Comparison of ENCODE assay signal across 8 cellular contexts in genomic region chr4:7102516-7102909, GRCh38. TPM values are rescaled to one million over a fixed set of nuclear protein-coding genes. Genes with fewer than 3 reads are reported as not detected.
DNase-seq lines count a peak whose midpoint lies in the region; ATAC-seq and TF ChIP-seq lines count a peak whose summit lies in the region.
"Not testable (repeated sequence)": the region's sequence is repeated elsewhere in the genome, so short reads cannot be mapped to it uniquely, and the experiment has no call there.

No MANE protein-coding gene starts in this region.

- not testable (repeated sequence) for DNase-seq in Caco-2; MG63; activated CD4-positive, alpha-beta T cell treated with anti-CD3 and anti-CD28 coated beads, Interleukin-2, amount 10 ng/mL, durations not matched to agents 7 days and 5 days; fibroblast of pulmonary artery (ENCODE audit: low read depth); lung (ENCODE audit: low spot score); prostate gland (ENCODE audit: low spot score); tibial nerve (ENCODE audit: low spot score in 2 of 2)

- ATAC-seq in lung (ENCODE audit: insufficient read depth, low FRiP score) = not testable (repeated sequence)

- H3K36me3 ChIP-seq in Caco-2 (ENCODE audit: control insufficient read depth, insufficient read depth, low read length); MG63; lung (ENCODE audit: control insufficient read depth in 2 of 2, insufficient read depth in 2 of 2, low read length in 2 of 2); prostate gland; tibial nerve: not testable (repeated sequence)

- H3K27me3 ChIP-seq in Caco-2 (replicated peaks; ENCODE audit: control insufficient read depth, insufficient read depth, low read length); MG63; lung (ENCODE audit: control insufficient read depth, insufficient read depth); prostate gland (replicated peaks; ENCODE audit: insufficient read depth); tibial nerve: not testable (repeated sequence)

- POLR2A ChIA-PET in Caco-2 (lab: Charles Lee) = interaction anchor here (0.8 kb wide), 1 partner anchor 836 kb away, joined by 3 read pairs; no protein-coding TSS in a partner anchor
- POLR2A ChIA-PET in activated CD4-positive, alpha-beta T cell treated with anti-CD3 and anti-CD28 coated beads, Interleukin-2, amount 10 ng/mL, durations not matched to agents 7 days and 5 days (lab: Charles Lee) = not testable (repeated sequence)

- H3K27me3 Mint-ChIP-seq in Caco-2 (ENCODE audit: insufficient read depth, unreplicated experiment); brain: not testable (repeated sequence)
- H3K27me3 Mint-ChIP-seq in activated CD4-positive, alpha-beta T cell treated with anti-CD3 and anti-CD28 coated beads, Interleukin-2, amount 10 ng/mL, durations not matched to agents 7 days and 5 days = peaks cover 20% of the 10 kb centered on the region

- not testable (repeated sequence) for H3K27ac Mint-ChIP-seq in Caco-2 (ENCODE audit: unreplicated experiment)
- peak overlapping the region; percentile 84 for H3K27ac Mint-ChIP-seq in activated CD4-positive, alpha-beta T cell treated with anti-CD3 and anti-CD28 coated beads, Interleukin-2, amount 10 ng/mL, durations not matched to agents 7 days and 5 days
- peak overlapping the region in 1 of 5 experiments; percentile 69 for H3K27ac Mint-ChIP-seq in brain

- peak overlapping the region; percentile 83 for H3K4me3 Mint-ChIP-seq in Caco-2 (ENCODE audit: unreplicated experiment)
- H3K4me3 Mint-ChIP-seq in activated CD4-positive, alpha-beta T cell treated with anti-CD3 and anti-CD28 coated beads, Interleukin-2, amount 10 ng/mL, durations not matched to agents 7 days and 5 days = peak overlapping the region; percentile 87
- peak overlapping the region in 4 of 5 experiments; percentile 81 to 90 (median 87) for H3K4me3 Mint-ChIP-seq in brain

- WGBS in lung, 2 donors = 60 to 62% methylated on average over 12 of the region's 12 CpGs
- 77% methylated on average over 12 of the region's 12 CpGs for WGBS in prostate gland
- 60 to 65% methylated on average over 12 of the region's 12 CpGs for WGBS in tibial nerve, 2 donors

- TF ChIP-seq CTCF in Caco-2 (IDR thresholded peaks at IDR 0.05; ENCODE audit: insufficient read depth in 1 of 2, low read depth in 1 of 2, low read length in 1 of 2, severe bottlenecking in 1 of 2, unreplicated experiment in 1 of 2); brain (conservative IDR thresholded peaks at IDR 0.05); fibroblast of pulmonary artery (IDR thresholded peaks at IDR 0.05; ENCODE audit: low read length, missing control alignments); lung (IDR thresholded peaks at IDR 0.05; ENCODE audit: control extremely low read depth, extremely low read depth); prostate gland (IDR thresholded peaks at IDR 0.05); tibial nerve (IDR thresholded peaks at IDR 0.05): not testable (repeated sequence)

- not testable (repeated sequence) for TF ChIP-seq POLR2A in prostate gland (IDR thresholded peaks at IDR 0.05); tibial nerve (IDR thresholded peaks at IDR 0.05)

- H3K36me3 Mint-ChIP-seq in Caco-2 (ENCODE audit: insufficient read depth, unreplicated experiment); activated CD4-positive, alpha-beta T cell treated with anti-CD3 and anti-CD28 coated beads, Interleukin-2, amount 10 ng/mL, durations not matched to agents 7 days and 5 days (ENCODE audit: low read depth); brain: not testable (repeated sequence)

- H3K4me1 ChIP-seq in Caco-2 (peaks cover 11% of the 10 kb centered on the region), lung (ENCODE audit: control insufficient read depth in 2 of 2, insufficient read depth in 2 of 2, low read length in 2 of 2) (peaks cover 0 to 12% of the 10 kb centered on the region in 2 donors), tibial nerve (peaks cover 0 to 36% (median 15%) of the 10 kb centered on the region in 4 donors)
- H3K4me1 ChIP-seq in prostate gland (replicated peaks) = not testable (repeated sequence)

- H3K9me3 Mint-ChIP-seq in Caco-2 (ENCODE audit: unreplicated experiment); activated CD4-positive, alpha-beta T cell treated with anti-CD3 and anti-CD28 coated beads, Interleukin-2, amount 10 ng/mL, durations not matched to agents 7 days and 5 days; brain: not testable (repeated sequence)

- CTCF ChIA-PET in Caco-2 (lab: Charles Lee) = interaction anchor here (0.8 to 1.8 kb wide), 4 partner anchors 12 to 65 kb away, joined by 3 to 8 read pairs (median 6); no protein-coding TSS in a partner anchor
- CTCF ChIA-PET in activated CD4-positive, alpha-beta T cell treated with anti-CD3 and anti-CD28 coated beads, Interleukin-2, amount 10 ng/mL, durations not matched to agents 7 days and 5 days (lab: Charles Lee) = interaction anchor here (0.6 to 1.5 kb wide), 7 partner anchors 9 to 700 kb away, joined by 3 to 7 read pairs (median 4); no protein-coding TSS in a partner anchor

- not testable (repeated sequence) for TF ChIP-seq EP300 in tibial nerve (IDR thresholded peaks at IDR 0.05)

- not testable (repeated sequence) for H3K4me1 Mint-ChIP-seq in Caco-2 (ENCODE audit: low read depth, unreplicated experiment)
- H3K4me1 Mint-ChIP-seq in activated CD4-positive, alpha-beta T cell treated with anti-CD3 and anti-CD28 coated beads, Interleukin-2, amount 10 ng/mL, durations not matched to agents 7 days and 5 days = peaks cover 16% of the 10 kb centered on the region
- peaks cover 40% of the 10 kb centered on the region for H3K4me1 Mint-ChIP-seq in brain

- H3K4me3 ChIP-seq in Caco-2 (ENCODE audit: low read depth, low read length) = peak overlapping the region; percentile 57
- H3K4me3 ChIP-seq in MG63 = peak overlapping the region; percentile 55
- H3K4me3 ChIP-seq in fibroblast of pulmonary artery (replicated peaks; ENCODE audit: low read depth, low read length) = peak overlapping the region; percentile 71
- H3K4me3 ChIP-seq in lung = peak overlapping the region; percentile 36
- peak overlapping the region; percentile 42 to 47 for H3K4me3 ChIP-seq in prostate gland
- H3K4me3 ChIP-seq in tibial nerve = peak overlapping the region; percentile 32 to 76 (median 57)

- intact Hi-C loops in Caco-2 (cut with micrococcal nuclease; ENCODE audit: unreplicated experiment) = loop anchor here (1.0 to 5.0 kb wide), 5 partner anchors 24 to 615 kb away; no protein-coding TSS in a partner anchor
- intact Hi-C loops in prostate gland (cut with DNase I) = loop anchor here (10.0 kb wide), 1 partner anchor 192 kb away; no protein-coding TSS in a partner anchor

- not testable (repeated sequence) for BruUV-seq in Caco-2 (replicated peaks; lab: Mats Ljungman, UMichigan)

- peak overlapping the region; percentile 15 to 85 for H3K27ac ChIP-seq in lung (ENCODE audit: low read depth in 1 of 2, low read length in 1 of 2)
- peak overlapping the region; percentile 68 to 75 for H3K27ac ChIP-seq in prostate gland
- peak overlapping the region; percentile 57 to 93 (median 84) for H3K27ac ChIP-seq in tibial nerve

- H3K9me3 ChIP-seq in Caco-2; MG63; lung (ENCODE audit: control insufficient read depth in 2 of 2, insufficient read depth in 1 of 2, low read length in 1 of 2); prostate gland; tibial nerve: not testable (repeated sequence)

RNA-seq across cellular contexts. Expression of gene GRPEL1, which starts 34.6 kb away (rescaled TPM):
- total RNA-seq in Caco-2 (2022) (47.3 and 51.7 TPM in 2 replicates), lung (10 to 100 TPM; 13.9 to 30.1 TPM), prostate gland (10 to 100 TPM; 12.8 to 25.6 TPM), tibial nerve (10 to 100 TPM; 11.1 to 13.6 (median 13.3) TPM)
- total RNA-seq in MG63 (2014; rRNA removed; shearing (Covaris generic); ENCODE audit: low replicate concordance) = 26.2 and 32.6 TPM in 2 replicates
- total RNA-seq in activated CD4-positive, alpha-beta T cell treated with anti-CD3 and anti-CD28 coated beads, Interleukin-2, amount 10 ng/mL, durations not matched to agents 7 days and 5 days = 10 to 100 TPM; 34.8 to 35.4 TPM
- polyA plus RNA-seq in brain (ENCODE audit: insufficient read depth, low read depth, low replicate concordance) (34.2 TPM), lung (10 to 100 TPM; 28.5 to 39.1 TPM)

RNA-seq across cellular contexts. Expression of gene TADA2B, which starts 59.3 kb away (rescaled TPM):
- total RNA-seq in Caco-2 (2022) (17.2 and 21.8 TPM in 2 replicates), lung (10 to 100 TPM; 19.1 to 22.9 TPM), prostate gland (10 to 100 TPM; 34.5 to 41.2 TPM), tibial nerve (10 to 100 TPM; 13.3 to 27.3 (median 16.5) TPM)
- total RNA-seq in MG63 (2014; rRNA removed; shearing (Covaris generic); ENCODE audit: low replicate concordance) = 5.7 and 7.6 TPM in 2 replicates
- 10 to 100 TPM; 25.5 to 26.1 TPM for total RNA-seq in activated CD4-positive, alpha-beta T cell treated with anti-CD3 and anti-CD28 coated beads, Interleukin-2, amount 10 ng/mL, durations not matched to agents 7 days and 5 days
- polyA plus RNA-seq in brain (ENCODE audit: insufficient read depth, low read depth, low replicate concordance) (14.1 TPM), lung (10 to 100 TPM; 10.7 to 16.1 TPM)
